26 cellular contexts compared by ENCODE assay signal in the genomic region with DNA sequence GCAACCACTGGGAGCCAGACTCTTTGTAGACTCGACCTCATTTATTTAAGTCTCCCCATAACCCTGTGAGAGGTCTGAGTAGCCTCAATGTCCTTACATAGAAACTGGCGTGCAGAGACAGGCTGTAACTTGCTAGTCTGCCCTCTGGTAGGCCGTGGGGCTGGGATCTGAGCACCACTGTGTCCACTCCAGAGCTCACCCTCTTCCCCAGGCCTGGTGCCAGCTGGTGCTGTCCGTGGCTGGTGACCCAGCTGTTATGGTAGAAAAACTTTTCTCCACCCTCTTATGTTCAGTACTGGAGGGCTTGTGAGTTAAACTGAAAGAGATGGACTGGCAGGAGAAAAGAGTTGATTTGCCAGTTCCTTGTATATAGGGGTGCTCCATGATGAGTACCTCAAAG. TPM values are rescaled to one million over a fixed set of nuclear protein-coding genes. Genes with fewer than 3 reads are reported as not detected.
"Had no signal": no experiment of that assay in that cellular context is flagged by ENCODE, and none has a peak within 500 bp of the region (broad histone marks: within the 10 kb centered on the region; RNA-seq: fewer than 3 reads in every experiment).

No MANE protein-coding gene starts in this region.

- DNase-seq: activated CD4-positive, alpha-beta memory T cell treated with anti-CD3 and anti-CD28 coated beads for 36 hours; activated CD4-positive, alpha-beta T cell treated with anti-CD3 and anti-CD28 coated beads for 36 hours; activated naive CD4-positive, alpha-beta T cell; activated naive CD8-positive, alpha-beta T cell treated with anti-CD3 and anti-CD28 coated beads, Interleukin-2, amount 10 ng/mL, durations not matched to agents 7 days and 5 days; activated T-cell treated with anti-CD3 and anti-CD28 coated beads for 4 hours; central memory CD4-positive, alpha-beta T cell; cortex of kidney; effector memory CD4-positive, alpha-beta T cell; esophagus squamous epithelium; islet precursor cell; left colon; lower lobe of right lung; naive thymus-derived CD4-positive, alpha-beta T cell; SK-N-SH; stimulated activated CD4-positive, alpha-beta T cell treated with anti-CD3 and anti-CD28 coated beads, Interleukin-4, amount 100 ng/mL, for 24 hours; stomach; T-cell had no signal

- ATAC-seq: activated CD4-positive, alpha-beta T cell treated with anti-CD3 and anti-CD28 coated beads for 36 hours; activated T-helper 17 cell treated with anti-CD3 and anti-CD28 coated beads, Interleukin-2, amount 50 U/mL, for 72 hours; left colon; lower lobe of right lung; naive thymus-derived CD4-positive, alpha-beta T cell; sciatic nerve; stimulated activated effector memory CD8-positive, alpha-beta T cell treated with anti-CD3 and anti-CD28 coated beads, Interleukin-12 subunit alpha, Interleukin-12 subunit beta, amount 100 ng/mL, for 72 hours; T-cell; WTC11 had no signal

- H3K27ac ChIP-seq: esophagus squamous epithelium, hepatocyte, lower lobe of right lung, neural progenitor cell, stomach, thoracic aorta had no signal

- H3K9me2 ChIP-seq: SK-N-SH had no signal

- H3K4me1 ChIP-seq: lower lobe of right lung had no signal

- H3K27ac Mint-ChIP-seq: activated CD4-positive, alpha-beta memory T cell treated with anti-CD3 and anti-CD28 coated beads for 36 hours; activated CD4-positive, alpha-beta T cell treated with anti-CD3 and anti-CD28 coated beads for 36 hours; activated naive CD8-positive, alpha-beta T cell treated with anti-CD3 and anti-CD28 coated beads, Interleukin-2, amount 10 ng/mL, durations not matched to agents 7 days and 5 days; activated T-helper 17 cell treated with anti-CD3 and anti-CD28 coated beads, Interleukin-2, amount 50 U/mL, for 72 hours; naive thymus-derived CD4-positive, alpha-beta T cell; neural progenitor cell; T-cell; WTC11 had no signal

- H3K9me3 ChIP-seq: esophagus squamous epithelium, lower lobe of right lung, SK-N-SH, stomach, thoracic aorta had no signal

- H3K27me3 Mint-ChIP-seq: activated CD4-positive, alpha-beta memory T cell treated with anti-CD3 and anti-CD28 coated beads for 36 hours; activated CD4-positive, alpha-beta T cell treated with anti-CD3 and anti-CD28 coated beads for 36 hours; activated T-helper 17 cell treated with anti-CD3 and anti-CD28 coated beads, Interleukin-2, amount 50 U/mL, for 72 hours; naive thymus-derived CD4-positive, alpha-beta T cell; T-cell had no signal

- H3K36me3 Mint-ChIP-seq: activated CD4-positive, alpha-beta memory T cell treated with anti-CD3 and anti-CD28 coated beads for 36 hours; activated naive CD8-positive, alpha-beta T cell treated with anti-CD3 and anti-CD28 coated beads, Interleukin-2, amount 10 ng/mL, durations not matched to agents 7 days and 5 days; naive thymus-derived CD4-positive, alpha-beta T cell; neural progenitor cell; stimulated activated effector memory CD8-positive, alpha-beta T cell treated with anti-CD3 and anti-CD28 coated beads, Interleukin-12 subunit alpha, Interleukin-12 subunit beta, amount 100 ng/mL, for 72 hours; T-cell; WTC11 had no signal

- H3K4me3 ChIP-seq: esophagus squamous epithelium, hepatocyte, lower lobe of right lung, neural progenitor cell, stomach, thoracic aorta had no signal

- H3K79me2 ChIP-seq: hepatocyte had no signal

- H3K36me3 ChIP-seq: esophagus squamous epithelium, lower lobe of right lung, neural progenitor cell, stomach, thoracic aorta had no signal

- H3K4me2 ChIP-seq: hepatocyte, neural progenitor cell, SK-N-SH had no signal

- H3K9ac ChIP-seq: neural progenitor cell, SK-N-SH had no signal

- H3K9me3 Mint-ChIP-seq: activated CD4-positive, alpha-beta memory T cell treated with anti-CD3 and anti-CD28 coated beads for 36 hours; activated naive CD8-positive, alpha-beta T cell treated with anti-CD3 and anti-CD28 coated beads, Interleukin-2, amount 10 ng/mL, durations not matched to agents 7 days and 5 days; activated T-helper 17 cell treated with anti-CD3 and anti-CD28 coated beads, Interleukin-2, amount 50 U/mL, for 72 hours; naive thymus-derived CD4-positive, alpha-beta T cell; neural progenitor cell; stimulated activated effector memory CD8-positive, alpha-beta T cell treated with anti-CD3 and anti-CD28 coated beads, Interleukin-12 subunit alpha, Interleukin-12 subunit beta, amount 100 ng/mL, for 72 hours; T-cell; WTC11 had no signal

- H3K4me3 Mint-ChIP-seq: activated CD4-positive, alpha-beta memory T cell treated with anti-CD3 and anti-CD28 coated beads for 36 hours; activated CD4-positive, alpha-beta T cell treated with anti-CD3 and anti-CD28 coated beads for 36 hours; activated naive CD8-positive, alpha-beta T cell treated with anti-CD3 and anti-CD28 coated beads, Interleukin-2, amount 10 ng/mL, durations not matched to agents 7 days and 5 days; activated T-helper 17 cell treated with anti-CD3 and anti-CD28 coated beads, Interleukin-2, amount 50 U/mL, for 72 hours; naive thymus-derived CD4-positive, alpha-beta T cell; neural progenitor cell; stimulated activated effector memory CD8-positive, alpha-beta T cell treated with anti-CD3 and anti-CD28 coated beads, Interleukin-12 subunit alpha, Interleukin-12 subunit beta, amount 100 ng/mL, for 72 hours; T-cell; WTC11 had no signal

- H3K27me3 ChIP-seq: esophagus squamous epithelium, hepatocyte, neural progenitor cell, stomach had no signal

- H2AFZ ChIP-seq: hepatocyte, neural progenitor cell had no signal

- H3K4me1 Mint-ChIP-seq: activated CD4-positive, alpha-beta T cell treated with anti-CD3 and anti-CD28 coated beads for 36 hours; activated T-helper 17 cell treated with anti-CD3 and anti-CD28 coated beads, Interleukin-2, amount 50 U/mL, for 72 hours; T-cell had no signal

RNA-seq across cellular contexts. Expression of a gene that starts 41.9 kb away (rescaled TPM):
- total RNA-seq: activated CD4-positive, alpha-beta memory T cell treated with anti-CD3 and anti-CD28 coated beads for 36 hours; activated CD4-positive, alpha-beta T cell treated with anti-CD3 and anti-CD28 coated beads for 36 hours; activated naive CD8-positive, alpha-beta T cell treated with anti-CD3 and anti-CD28 coated beads, Interleukin-2, amount 10 ng/mL, durations not matched to agents 7 days and 5 days; endothelial cell of umbilical vein; mononuclear cell had no signal
- polyA plus RNA-seq: endothelial cell of umbilical vein; naive thymus-derived CD4-positive, alpha-beta T cell had no signal
